8 cellular contexts compared by ENCODE assay signal in the genomic region with DNA sequence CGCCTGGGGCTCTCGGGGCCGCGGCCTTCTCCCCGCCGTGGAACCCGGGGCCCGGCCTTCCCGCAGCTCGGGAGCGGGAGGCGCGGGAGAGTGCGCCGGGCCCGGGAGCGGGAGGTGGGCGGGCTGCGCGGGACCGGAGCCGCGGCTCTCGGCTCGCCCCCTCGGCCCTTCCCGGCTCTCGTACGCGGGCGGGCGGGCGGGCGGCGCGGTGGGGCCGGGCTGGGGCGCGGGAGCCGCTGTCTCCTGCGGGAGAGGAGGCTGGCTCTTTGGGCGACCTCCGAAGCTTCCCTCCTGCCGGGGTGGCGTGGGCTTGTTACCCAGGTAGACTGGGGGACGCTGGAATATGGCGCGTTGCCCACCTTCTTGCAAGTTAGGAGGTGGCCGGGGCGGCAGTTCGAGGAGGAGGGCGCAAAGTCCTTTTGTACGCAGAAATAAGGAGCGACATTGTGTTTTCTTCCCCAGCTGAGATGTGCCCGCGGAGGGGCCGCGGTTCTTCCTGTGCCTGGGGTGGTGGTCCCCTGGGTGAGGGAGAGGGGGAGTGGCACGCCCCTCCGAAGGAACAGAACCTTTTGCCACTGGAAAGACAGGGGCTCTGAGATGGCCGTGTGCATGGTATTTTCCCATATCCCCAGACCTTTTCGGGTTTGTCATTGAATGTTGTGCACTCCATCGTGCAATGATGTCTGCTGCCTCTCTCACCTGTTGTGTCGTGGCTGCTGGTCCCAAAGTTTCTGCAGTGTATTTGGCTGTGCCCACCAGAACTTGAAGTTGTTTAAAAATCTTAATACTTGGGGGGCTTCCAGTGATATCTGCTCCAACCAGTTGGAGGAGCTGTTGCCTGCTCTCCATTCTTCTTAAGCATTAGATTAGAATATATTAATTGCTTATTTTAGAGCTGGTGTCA. TPM values are rescaled to one million over a fixed set of nuclear protein-coding genes. Genes with fewer than 3 reads are reported as not detected.
DNase-seq lines count a peak whose midpoint lies in the region; ATAC-seq, FAIRE-seq and TF ChIP-seq lines count a peak whose summit lies in the region.

No MANE protein-coding gene starts in this region.

- BruUV-seq in IMR-90 (replicated peaks; lab: Mats Ljungman, UMichigan) (no TSS peak), GM12878 (replicated peaks; lab: Mats Ljungman, UMichigan) (no TSS peak)

- H4K20me1 ChIP-seq in IMR-90 (ENCODE audit: insufficient read depth, low read length) (peaks cover 34% of the 10 kb centered on the region), GM12878 (ENCODE audit: control insufficient read depth, insufficient read depth) (no peaks in the 10 kb centered on the region)

- no peaks in the 10 kb centered on the region for H3K9me3 Mint-ChIP-seq in T-cell

- H3K9ac ChIP-seq in IMR-90 (ENCODE audit: low read depth, low read length), result peak overlapping the region; percentile 98
- peak overlapping the region; percentile 84 for H3K9ac ChIP-seq in GM12878 (ENCODE audit: control insufficient read depth, insufficient read depth, low read length)

- peak; percentile 38 for FAIRE-seq in GM12878 (lab: Jason Lieb, UNC)

- TF ChIP-seq EP300 in GM12878 (IDR thresholded peaks at IDR 0.05; ENCODE audit: borderline replicate concordance in 1 of 2, control insufficient read depth in 1 of 2, low read depth in 2 of 2, low read length in 2 of 2), result no peak

- CTCF ChIA-PET in IMR-90 (lab: Yijun Ruan, JAX), result interaction anchor here (0.5 to 1.2 kb wide), 10 partner anchors 9 to 212 kb away, joined by 3 to 12 read pairs (median 4); no protein-coding TSS in a partner anchor
- CTCF ChIA-PET in T-cell (lab: Charles Lee), result interaction anchor here in 1 of 2 donors (0.9 to 1.6 kb wide), 5 partner anchors 16 to 212 kb away, joined by 4 to 9 read pairs (median 5); no protein-coding TSS in a partner anchor
- CTCF ChIA-PET in GM12878 (lab: Yijun Ruan, JAX), result interaction anchor here (0.7 to 15.2 kb wide), 18 partner anchors 17 to 398 kb away, joined by 3 to 328 read pairs (median 4); no protein-coding TSS in a partner anchor

- H3K14ac ChIP-seq in IMR-90 (replicated peaks; ENCODE audit: low read depth, low read length), result peak overlapping the region; percentile 88

- WGBS in IMR-90 (ENCODE audit: extremely low coverage in 2 of 2, insufficient read length in 1 of 2), 2 experiments, result 0% methylated on average over 45 of the region's 64 CpGs; no CpG with 5 or more reads in 1 of the 2 experiments
- WGBS in GM12878 (ENCODE audit: insufficient coverage, insufficient replicate concordance, low lambda C conversion rate, missing lambda C conversion rate), result under 1% methylated on average over 32 of the region's 64 CpGs

- no peak overlapping the region for H2BK15ac ChIP-seq in IMR-90 (ENCODE audit: low read depth, low read length)

- intact Hi-C loops in IMR-90 (cut with micrococcal nuclease) (loop anchor here (2.0 to 5.0 kb wide), 2 partner anchors 22 to 120 kb away; no protein-coding TSS in a partner anchor), GM12878 (cut with micrococcal nuclease; ENCODE audit: unreplicated experiment) (loop anchor here (1.0 to 10.0 kb wide), 3 partner anchors 23 to 678 kb away; a partner anchor contains a TSS), sciatic nerve (cut with DNase I) (no loop called here)

- H3K27ac ChIP-seq in C4-2B (peak overlapping the region; percentile 97), IMR-90 (ENCODE audit: insufficient read depth, low read length) (peak overlapping the region; percentile 97), GM12878 (ENCODE audit: control insufficient read depth, insufficient read depth) (peak overlapping the region; percentile 91)

- H2BK5ac ChIP-seq in IMR-90 (ENCODE audit: low read depth, low read length, poor library complexity, severe bottlenecking), result peak overlapping the region; percentile 73

- H3K4me1 ChIP-seq in IMR-90 (ENCODE audit: control insufficient read depth, insufficient read depth, low read length) (peaks cover 3% of the 10 kb centered on the region), GM12878 (ENCODE audit: control insufficient read depth, insufficient read depth, low read length) (peaks cover 18% of the 10 kb centered on the region; the same call in 1 of the 2 replicates)

- no peak overlapping the region; the same call in 1 of the 2 replicates for H3K18ac ChIP-seq in IMR-90 (ENCODE audit: low read depth, low read length)

- H3K36me3 ChIP-seq in IMR-90 (ENCODE audit: control insufficient read depth, insufficient read depth, low read length) (peaks cover 7% of the 10 kb centered on the region), GM12878 (ENCODE audit: control insufficient read depth in 2 of 2, insufficient read depth in 2 of 2, low read length in 1 of 2) (peaks cover 0 to 10% of the 10 kb centered on the region in 2 experiments; a peak in 2 of 4 replicates)

- RAD21 ChIA-PET in GM12878 (lab: Charles Lee; ENCODE audit: unreplicated experiment), result interaction anchor here (0.6 to 4.2 kb wide), 17 partner anchors 9 to 399 kb away, joined by 3 to 39 read pairs (median 5); a partner anchor contains a TSS

- TF ChIP-seq POLR2A in IMR-90 (IDR thresholded peaks at IDR 0.05; ENCODE audit: low read depth, low read length) (no peak), GM12878 (IDR thresholded peaks at IDR 0.05; ENCODE audit: low read depth, low read length) (no peak)

- H3K4me2 ChIP-seq in IMR-90 (ENCODE audit: low read depth, low read length) (peak overlapping the region; percentile 100), GM12878 (ENCODE audit: control insufficient read depth, insufficient read depth) (peak overlapping the region; percentile 93)

- H3K4me3 ChIP-seq in IMR-90 (ENCODE audit: insufficient read depth, low read depth, low read length) (peak overlapping the region; percentile 93), GM12878 (peak overlapping the region; percentile 96), iPS-11a (ENCODE audit: low read depth, low read length) (peak overlapping the region; percentile 91)

- peak overlapping the region; percentile 85; the same call in 1 of the 2 replicates for H2AK5ac ChIP-seq in IMR-90 (ENCODE audit: low read depth, low read length)

- in situ Hi-C loops in IMR-90 (cut with MboI; ENCODE audit: low sequenced_read_pairs) (no loop called here), GM12878 (cut with MboI) (no loop called here)

- peaks cover 44 to 76% of the 10 kb centered on the region in 2 experiments for H3K79me1 ChIP-seq in IMR-90 (ENCODE audit: low read depth in 1 of 2, low read length in 2 of 2)

- DNase-seq in IMR-90, result peak; percentile 53
- peak in 28 of 34 experiments; percentile 10 to 45 (median 23) for DNase-seq in T-cell
- no peak for DNase-seq in GM12878 (ENCODE audit: low read depth, low spot score)
- DNase-seq in sciatic nerve (ENCODE audit: low spot score), result peak; percentile 79
- DNase-seq in NCI-H187 treated with DMSO at 0.1 percent for 48 hours (lab: John Stamatoyannopoulos, UW), result no peak

- peaks cover 6% of the 10 kb centered on the region for H3K36me3 Mint-ChIP-seq in T-cell

- H3K9me3 ChIP-seq in IMR-90 (ENCODE audit: control insufficient read depth, insufficient read depth, low read length) (no peaks in the 10 kb centered on the region), GM12878 (replicated peaks; ENCODE audit: control insufficient read depth, insufficient read depth, low read length) (no peaks in the 10 kb centered on the region)

- peaks cover 72% of the 10 kb centered on the region for H3K79me2 ChIP-seq in GM12878 (ENCODE audit: control insufficient read depth, insufficient read depth, low read length)

- peak overlapping the region; percentile 95 to 96 for H3K27ac Mint-ChIP-seq in T-cell

- ATAC-seq in GM19455 (IDR thresholded peaks at IDR 0.05; ENCODE audit: unreplicated experiment) (peak; percentile 20), IMR-90 (ENCODE audit: low read depth) (peak; percentile 18), T-cell (replicated peaks in 1 of 4) (peak; percentile 20 to 32 (median 24)), GM12878 (peak; percentile 8), sciatic nerve (peak; percentile 28)

- TF ChIP-seq CTCF in C4-2B (conservative IDR thresholded peaks at IDR 0.05) (peak; percentile 88), IMR-90 (conservative IDR thresholded peaks at IDR 0.05; ENCODE audit: low read depth, low read length) (peak; percentile 75), GM12878 (IDR thresholded peaks at IDR 0.05 in 2 of 3, conservative IDR thresholded peaks at IDR 0.05 in 1 of 3; ENCODE audit: control insufficient read depth in 2 of 3, extremely low read depth in 1 of 3, insufficient read depth in 1 of 3, low read depth in 3 of 3, low read length in 3 of 3) (peak; percentile 65 to 78 (median 69))

- H3K27me3 ChIP-seq in IMR-90 (ENCODE audit: control insufficient read depth, insufficient read depth, low read length), result no peaks in the 10 kb centered on the region
- H3K27me3 ChIP-seq in GM12878 (replicated peaks in 1 of 2; ENCODE audit: control insufficient read depth in 2 of 2, insufficient read depth in 2 of 2, low read length in 1 of 2), result no peaks in the 10 kb centered on the region

- no peaks in the 10 kb centered on the region; the same call in 1 of the 2 replicates for H3K9me1 ChIP-seq in IMR-90 (ENCODE audit: insufficient read depth, low read length)

- H3K4ac ChIP-seq in IMR-90 (ENCODE audit: low read depth, low read length), result peak overlapping the region; percentile 75

- POLR2A ChIA-PET in IMR-90 (lab: Charles Lee; ENCODE audit: unreplicated experiment) (interaction anchor here (0.5 kb wide), 1 partner anchor 652 kb away, joined by 12 read pairs; no protein-coding TSS in a partner anchor), T-cell (lab: Charles Lee) (interaction anchor here (0.5 to 0.7 kb wide), 6 partner anchors 22 to 579 kb away, joined by 3 to 8 read pairs (median 4); no protein-coding TSS in a partner anchor), GM12878 (lab: Charles Lee) (interaction anchor here (0.8 to 1.2 kb wide), 4 partner anchors 10 to 29 kb away, joined by 3 to 7 read pairs (median 5); no protein-coding TSS in a partner anchor)

- H2BK20ac ChIP-seq in IMR-90 (ENCODE audit: low read depth, low read length), result 0 out of 2 replicates have a peak overlapping the region, but pooled peaks have one; percentile 51

- peak overlapping the region; percentile 58; the same call in 1 of the 2 replicates for H4K91ac ChIP-seq in IMR-90 (ENCODE audit: insufficient read depth, low read depth, low read length)

- dilution Hi-C loops in IMR-90 (cut with HindIII; ENCODE audit: low sequenced_read_pairs, unreplicated experiment), result no loop called here

- peak overlapping the region; percentile 91 to 93 (median 93) for H3K4me3 Mint-ChIP-seq in T-cell

- H2AK9ac ChIP-seq in IMR-90 (replicated peaks; ENCODE audit: low read depth, low read length, poor library complexity), result peak overlapping the region; percentile 90

- no peaks in the 10 kb centered on the region for H3K27me3 Mint-ChIP-seq in T-cell

- H2AFZ ChIP-seq in IMR-90 (replicated peaks; ENCODE audit: low read length, poor library complexity) (peak overlapping the region; percentile 98), GM12878 (ENCODE audit: control insufficient read depth, low read depth, low read length) (peak overlapping the region; percentile 55)

- peak overlapping the region; percentile 43; the same call in 1 of the 2 replicates for H4K5ac ChIP-seq in IMR-90 (ENCODE audit: low read depth, low read length)

- peak overlapping the region; percentile 95 for H3K23ac ChIP-seq in IMR-90 (ENCODE audit: low read depth, low read length)

- peak; percentile 57 for TF ChIP-seq RAD21 in IMR-90 (IDR thresholded peaks at IDR 0.05; ENCODE audit: low read length)
- peak; percentile 68 for TF ChIP-seq RAD21 in GM12878 (IDR thresholded peaks at IDR 0.05; ENCODE audit: insufficient read depth, low read depth, low read length)

- H4K8ac ChIP-seq in IMR-90 (ENCODE audit: low read depth in 2 of 2, low read length in 2 of 2), result peak overlapping the region; percentile 1 to 64; a peak in 3 of 4 replicates

- H3K4me1 Mint-ChIP-seq in T-cell, result peaks cover 60 to 66% (median 65%) of the 10 kb centered on the region in 3 donors

- peak overlapping the region; percentile 24; the same call in 1 of the 2 replicates for H2BK120ac ChIP-seq in IMR-90 (ENCODE audit: low read depth, low read length)

- SMC1A ChIA-PET in GM12878 (lab: Charles Lee; ENCODE audit: uncharacterized antibody, unreplicated experiment), result interaction anchor here (0.7 to 2.6 kb wide), 17 partner anchors 11 to 244 kb away, joined by 3 to 22 read pairs (median 4); a partner anchor contains a TSS

- H3K56ac ChIP-seq in IMR-90 (ENCODE audit: extremely low read depth, insufficient read depth, low read length), result peak overlapping the region; percentile 65; the same call in 1 of the 2 replicates

RNA-seq across cellular contexts. Expression of a gene that starts 0.8 kb away (rescaled TPM):
- total RNA-seq in IMR-90 (2012; rRNA removed), result 12.2 and 15.8 TPM in 2 replicates
- polyA plus RNA-seq in IMR-90 (2012; rRNA removed), result 7.8 and 11.4 TPM in 2 replicates
- polyA plus RNA-seq in IMR-90 (2012; cell fraction: cytosol; rRNA removed), result 4.4 and 5.5 TPM in 2 replicates
- 14.2 and 21.3 TPM in 2 replicates for polyA plus RNA-seq in IMR-90 (2012; cell fraction: nucleus; rRNA removed; ENCODE audit: low replicate concordance)
- 10 to 100 TPM; 31.5 to 38.0 (median 35.6) TPM for total RNA-seq in T-cell
- total RNA-seq in GM12878 (2013; cell fraction: nucleolus; rRNA removed), result 35.2 and 43.8 TPM in 2 replicates
- total RNA-seq in GM12878 (2014; rRNA removed), result 11.4 and 12.9 TPM in 2 replicates
- total RNA-seq in GM12878 (2014; rRNA removed; fragmentation: Illumina TruSeq; extraction: Trizol), result 14.1 and 15.4 TPM in 2 replicates
- 17.4 and 19.8 TPM in 2 replicates for total RNA-seq in GM12878 (2021)
- polyA plus RNA-seq in GM12878 (2011; ENCODE audit: low read depth), result 4.2 TPM
- polyA plus RNA-seq in GM12878 (2011; rRNA removed), result 16.7 and 23.1 TPM in 2 replicates
- polyA plus RNA-seq in GM12878 (2011; cell fraction: cytosol; rRNA removed), result 22.4 and 23.1 TPM in 2 replicates
- 19.7 and 22.8 TPM in 2 replicates for polyA plus RNA-seq in GM12878 (2011; cell fraction: nucleus; rRNA removed)
- 8.1 and 8.7 TPM in 2 replicates for polyA plus RNA-seq in GM12878 (2012)
- polyA plus RNA-seq in GM12878 (2014; fragmentation: Illumina TruSeq; extraction: Trizol), result 14.4 and 14.6 TPM in 2 replicates
- polyA plus RNA-seq in GM12878 (2014; fragmentation: Nextera tagmentation; extraction: Ambion mirVana), result 1 to 10 TPM; 3.5 TPM
- polyA plus RNA-seq in GM12878 (2014; rRNA removed), result 17.0 and 17.3 TPM in 2 replicates
- polyA plus RNA-seq in GM12878 (2016; fragmentation: Nextera tagmentation; extraction: Ambion mirVana), result 10 to 100 TPM in 1 of 2 experiments, 1 to 10 TPM in 1; 8.5 to 10.0 TPM
- polyA minus RNA-seq in GM12878 (2011; rRNA and poly(A)+ RNA removed), result 51.8 and 55.2 TPM in 2 replicates
- polyA minus RNA-seq in GM12878 (2011; cell fraction: cytosol; rRNA and poly(A)+ RNA removed), result 8.6 and 12.0 TPM in 2 replicates
- 23.6 and 38.2 TPM in 2 replicates for polyA minus RNA-seq in GM12878 (2011; cell fraction: nucleus; rRNA and poly(A)+ RNA removed)
- 29.2 TPM for total RNA-seq in sciatic nerve

Comparison
In these comparisons a context has a peak if more than half of its experiments do, and no peak if none do; other contexts are left out.
1. DNase-seq: peak in IMR-90 (single experiment), T-cell (28 of 34) and sciatic nerve (single experiment); none in GM12878 (single experiment) and NCI-H187 treated with DMSO at 0.1 percent for 48 hours (single experiment).
2. Peak in every context shown above with its lines, with median percentiles within 50 percentile points of each other: H3K27ac ChIP-seq, CTCF ChIP-seq, ATAC-seq and H3K4me3 ChIP-seq.